ENCODE assay signal across 28 cellular contexts in genomic region chr2:17849260-17849659, GRCh38. TPM values are rescaled to one million over a fixed set of nuclear protein-coding genes. Genes with fewer than 3 reads are reported as not detected.
"Had no signal": no experiment of that assay in that cellular context is flagged by ENCODE, and none has a peak within 500 bp of the region (broad histone marks: within the 10 kb centered on the region; RNA-seq: fewer than 3 reads in every experiment).

No MANE protein-coding gene starts in this region.

- H3K9me3 Mint-ChIP-seq: activated B cell treated with CpG ODN at 0.5 μM for 24 hours; activated CD8-positive, alpha-beta T cell treated with anti-CD3 and anti-CD28 coated beads for 36 hours; activated naive CD4-positive, alpha-beta T cell treated with anti-CD3 and anti-CD28 coated beads, Interleukin-2, amount 50 U/mL, for 24 hours; activated T-helper 2 cell treated with anti-CD3 and anti-CD28 coated beads, Interferon-gamma antibody, Interleukin-2, Interleukin-4, amounts not matched to agents 10 μg/mL and 5 μg/mL and 100 μg/mL, durations not matched to agents 14 hours and 24 hours and 36 hours; neural crest cell had no signal

- H3K36me3 ChIP-seq: esophagus squamous epithelium, left ventricle myocardium inferior, right atrium auricular region, transverse colon had no signal

- H3K27me3 ChIP-seq: right atrium auricular region, testis, transverse colon had no signal

- ATAC-seq: activated CD8-positive, alpha-beta T cell treated with anti-CD3 and anti-CD28 coated beads for 36 hours; psoas muscle; stimulated activated naive CD8-positive, alpha-beta T cell treated with anti-CD3 and anti-CD28 coated beads, Interleukin-15, Interleukin-2, amounts not matched to agents 100 U/mL and 50 U/mL, for 24 hours; T-helper 17 cell had no signal

- H3K4me3 Mint-ChIP-seq: activated B cell treated with CpG ODN at 0.5 μM for 24 hours; activated CD8-positive, alpha-beta T cell treated with anti-CD3 and anti-CD28 coated beads for 36 hours; activated naive CD4-positive, alpha-beta T cell treated with anti-CD3 and anti-CD28 coated beads, Interleukin-2, amount 50 U/mL, for 24 hours; neural crest cell; T-helper 17 cell had no signal

- H3K4me3 ChIP-seq: esophagus squamous epithelium, left ventricle myocardium inferior, lung, psoas muscle, right atrium auricular region, testis, transverse colon had no signal

- H3K36me3 Mint-ChIP-seq: activated naive CD4-positive, alpha-beta T cell treated with anti-CD3 and anti-CD28 coated beads, Interleukin-2, amount 50 U/mL, for 24 hours had no signal

- H3K4me1 Mint-ChIP-seq: activated naive CD4-positive, alpha-beta T cell treated with anti-CD3 and anti-CD28 coated beads, Interleukin-2, amount 50 U/mL, for 24 hours; neural crest cell; T-helper 17 cell had no signal

- H3K27ac Mint-ChIP-seq: activated B cell treated with CpG ODN at 0.5 μM for 24 hours; activated CD8-positive, alpha-beta T cell treated with anti-CD3 and anti-CD28 coated beads for 36 hours; activated naive CD4-positive, alpha-beta T cell treated with anti-CD3 and anti-CD28 coated beads, Interleukin-2, amount 50 U/mL, for 24 hours; activated T-helper 2 cell treated with anti-CD3 and anti-CD28 coated beads, Interferon-gamma antibody, Interleukin-2, Interleukin-4, amounts not matched to agents 10 μg/mL and 5 μg/mL and 100 μg/mL, durations not matched to agents 14 hours and 24 hours and 36 hours; T-helper 17 cell had no signal

- H3K27ac ChIP-seq: epithelial cell of prostate, esophagus squamous epithelium, left ventricle myocardium inferior, parathyroid adenoma, psoas muscle, right atrium auricular region, testis, transverse colon had no signal

- H3K79me2 ChIP-seq: parathyroid adenoma had no signal

- H2AFZ ChIP-seq: parathyroid adenoma had no signal

- H3K4me1 ChIP-seq: left ventricle myocardium inferior, parathyroid adenoma, psoas muscle, right atrium auricular region, testis, transverse colon had no signal

- DNase-seq: activated B cell treated with CpG ODN at 0.5 μM for 24 hours; activated CD4-positive, alpha-beta T cell treated with anti-CD3 and anti-CD28 coated beads, Interleukin-2, amount 50 U/mL, for 1 hour; activated CD8-positive, alpha-beta T cell treated with anti-CD3 and anti-CD28 coated beads for 36 hours; activated T-cell treated with anti-CD3 and anti-CD28 coated beads, Interleukin-2, amount 50 U/mL, for 48 hours; anterior cingulate cortex; effector CD8-positive, alpha-beta T cell; esophagus squamous epithelium; foreskin melanocyte; left ventricle myocardium inferior; mesendoderm; occipital lobe; psoas muscle; stimulated activated CD4-positive, alpha-beta T cell treated with anti-CD3 and anti-CD28 coated beads, Interleukin-2, amount 100 ng/mL, for 48 hours; stimulated activated naive CD8-positive, alpha-beta T cell treated with anti-CD3 and anti-CD28 coated beads, Interleukin-15, Interleukin-2, amounts not matched to agents 100 U/mL and 50 U/mL, for 24 hours; T-helper 17 cell; testis; transverse colon had no signal

RNA-seq across cellular contexts. Expression of gene KCNS3, which starts 29.2 kb away (rescaled TPM):
- total RNA-seq: activated CD8-positive, alpha-beta T cell treated with anti-CD3 and anti-CD28 coated beads for 36 hours; mononuclear cell; T-helper 17 cell had no signal

RNA-seq across cellular contexts. Expression of gene MSGN1, which starts 33.0 kb away (rescaled TPM):
- total RNA-seq: activated CD8-positive, alpha-beta T cell treated with anti-CD3 and anti-CD28 coated beads for 36 hours; activated T-helper 2 cell treated with anti-CD3 and anti-CD28 coated beads, Interferon-gamma antibody, Interleukin-2, Interleukin-4, amounts not matched to agents 10 μg/mL and 5 μg/mL and 100 μg/mL, durations not matched to agents 14 hours and 24 hours and 36 hours; bronchial epithelial cell; dermis microvascular lymphatic vessel endothelial cell; esophagus squamous epithelium; glomerular endothelial cell; left ventricle myocardium inferior; lung; mononuclear cell; neural crest cell; occipital lobe; psoas muscle; right atrium auricular region; T-helper 17 cell; testis had no signal
- polyA plus RNA-seq: lung, psoas muscle had no signal
